ENCODE assay signal across 21 cellular contexts in genomic region chr6:106527111-106527510, GRCh38.
DNase-seq lines count a peak whose midpoint lies in the region; TF ChIP-seq lines count a peak whose summit lies in the region.
"Had no signal": no experiment of that assay in that cellular context is flagged by ENCODE, and none has a peak within 500 bp of the region (broad histone marks: within the 10 kb centered on the region; RNA-seq: fewer than 3 reads in every experiment).

No MANE protein-coding gene starts in this region.

- H3K36me3 Mint-ChIP-seq in activated T-cell treated with anti-CD3 and anti-CD28 coated beads, Interleukin-2, amount 50 U/mL, for 24 hours (ENCODE audit: low read depth): peaks cover 71% of the 10 kb centered on the region
- H3K36me3 Mint-ChIP-seq: mesothelial cell of epicardium had no signal

- H4K20me1 ChIP-seq in smooth muscle cell (ENCODE audit: low read depth): no peaks in the 10 kb centered on the region

- H3K36me3 ChIP-seq in SK-N-MC (ENCODE audit: insufficient read depth, low read length) (no peaks in the 10 kb centered on the region), smooth muscle cell (ENCODE audit: low read depth) (no peaks in the 10 kb centered on the region)
- H3K36me3 ChIP-seq: ascending aorta, uterus had no signal

- H3K9me3 Mint-ChIP-seq in activated T-cell treated with anti-CD3 and anti-CD28 coated beads, Interleukin-2, amount 50 U/mL, for 24 hours: no peaks in the 10 kb centered on the region
- H3K9me3 Mint-ChIP-seq: CD14-positive monocyte, mesothelial cell of epicardium, nephron progenitor cell had no signal

- no peak overlapping the region for H2AFZ ChIP-seq in smooth muscle cell (ENCODE audit: low read depth)

- H3K4me3 Mint-ChIP-seq in activated T-cell treated with anti-CD3 and anti-CD28 coated beads, Interleukin-2, amount 50 U/mL, for 24 hours: no peak overlapping the region
- H3K4me3 Mint-ChIP-seq: CD14-positive monocyte, mesothelial cell of epicardium, nephron progenitor cell had no signal

- no peaks in the 10 kb centered on the region for H3F3A ChIP-seq in smooth muscle cell (ENCODE audit: low read depth)

- peaks cover 77% of the 10 kb centered on the region for H3K4me1 Mint-ChIP-seq in activated T-cell treated with anti-CD3 and anti-CD28 coated beads, Interleukin-2, amount 50 U/mL, for 24 hours (ENCODE audit: low read depth)
- H3K4me1 Mint-ChIP-seq: nephron progenitor cell had no signal

- H3K9ac ChIP-seq in SK-N-MC (ENCODE audit: insufficient read length) (no peak overlapping the region), smooth muscle cell (ENCODE audit: low read depth) (peak overlapping the region; percentile 41)

- no peak for TF ChIP-seq CTCF in epithelial cell of esophagus (IDR thresholded peaks at IDR 0.05; ENCODE audit: insufficient read depth, low read depth, low read length, missing control alignments)
- TF ChIP-seq CTCF in smooth muscle cell (IDR thresholded peaks at IDR 0.05; ENCODE audit: borderline replicate concordance, insufficient read depth, poor library complexity, severe bottlenecking): no peak

- 96% methylated on average over 2 of the region's 2 CpGs for WGBS in smooth muscle cell (ENCODE audit: low lambda C conversion rate)

- H3K4me2 ChIP-seq in smooth muscle cell: no peak overlapping the region

- H3K27ac ChIP-seq in SK-N-MC: peak overlapping the region; percentile 97
- H3K27ac ChIP-seq in smooth muscle cell (ENCODE audit: low read depth): peak overlapping the region; percentile 89
- H3K27ac ChIP-seq: ascending aorta, psoas muscle, uterus had no signal

- peaks cover 5% of the 10 kb centered on the region for H3K4me1 ChIP-seq in smooth muscle cell (ENCODE audit: low read depth)
- H3K4me1 ChIP-seq: ascending aorta, psoas muscle, uterus had no signal

- no peak for DNase-seq in activated T-cell treated with anti-CD3 and anti-CD28 coated beads, Interleukin-2, amount 50 U/mL, for 24 hours
- no peak for DNase-seq in activated T-cell treated with anti-CD3 and anti-CD28 coated beads, Interleukin-2, amount 50 U/mL, for 1 hour
- DNase-seq in SK-N-MC (ENCODE audit: low read depth, low spot score) (no peak), epithelial cell of esophagus (ENCODE audit: low read depth) (peak; percentile 68), smooth muscle cell (lab: John Stamatoyannopoulos, UW; ENCODE audit: unreplicated experiment) (no peak), SHP77 treated with DMSO at 0.1 percent for 48 hours (lab: John Stamatoyannopoulos, UW) (no peak), SHP77 (lab: John Stamatoyannopoulos, UW) (no peak), NK-92 (lab: John Stamatoyannopoulos, UW; ENCODE audit: unreplicated experiment) (no peak)
- DNase-seq: activated CD4-positive, CD25-positive, alpha-beta regulatory T cell; activated effector memory CD4-positive, alpha-beta T cell treated with Interleukin-2 at 50 U/mL for 16 hours; Kasumi-1; NCI-H1092 treated with DMSO at 0.1 percent for 48 hours; NCI-H510A treated with DMSO at 0.1 percent for 48 hours; nephron progenitor cell; psoas muscle; Right ventricle myocardium superior; stimulated activated CD4-positive, alpha-beta T cell treated with anti-CD3 and anti-CD28 coated beads, Interleukin-4, amount 100 ng/mL, for 4 hours; uterus had no signal

- H3K27me3 ChIP-seq in smooth muscle cell (ENCODE audit: low read depth): no peaks in the 10 kb centered on the region
- H3K27me3 ChIP-seq: ascending aorta, uterus had no signal

- H3K27me3 Mint-ChIP-seq in activated T-cell treated with anti-CD3 and anti-CD28 coated beads, Interleukin-2, amount 50 U/mL, for 24 hours: no peaks in the 10 kb centered on the region

- H3K79me2 ChIP-seq in smooth muscle cell (ENCODE audit: low read depth): no peaks in the 10 kb centered on the region

- H3K27ac Mint-ChIP-seq in activated T-cell treated with anti-CD3 and anti-CD28 coated beads, Interleukin-2, amount 50 U/mL, for 24 hours: peak overlapping the region; percentile 81
- H3K27ac Mint-ChIP-seq: mesothelial cell of epicardium, nephron progenitor cell had no signal

- H3K4me3 ChIP-seq in SK-N-MC (no peak overlapping the region), epithelial cell of esophagus (ENCODE audit: low read length) (no peak overlapping the region), smooth muscle cell (no peak overlapping the region)
- H3K4me3 ChIP-seq: ascending aorta, psoas muscle, uterus had no signal

- H3K9me3 ChIP-seq in SK-N-MC (ENCODE audit: low read depth, low read length): no peaks in the 10 kb centered on the region
- H3K9me3 ChIP-seq in smooth muscle cell (replicated peaks; ENCODE audit: low read depth): no peaks in the 10 kb centered on the region
- H3K9me3 ChIP-seq: ascending aorta, psoas muscle, uterus had no signal
